ENCODE assay signal across 1 cellular context in genomic region chr4:66071911-66072310, GRCh38.
TF ChIP-seq lines count a peak whose summit lies in the region.

No MANE protein-coding gene starts in this region.

TF ChIP-seq in WTC11, 78 proteins besides CTCF, POLR2A, EP300 and RAD21 (continued from another document):
- no peak for TF ChIP-seq SOX15 (CRISPR knock-in tag; IDR thresholded peaks at IDR 0.05)
- TF ChIP-seq HMGA2 (CRISPR knock-in tag; IDR thresholded peaks at IDR 0.05): no peak
- TF ChIP-seq GRHL2 (CRISPR knock-in tag; IDR thresholded peaks at IDR 0.05; ENCODE audit: insufficient replicate concordance, severe bottlenecking): no peak
- TF ChIP-seq E2F5 (CRISPR knock-in tag; IDR thresholded peaks at IDR 0.05): no peak
- TF ChIP-seq NFE2L1 (CRISPR knock-in tag; IDR thresholded peaks at IDR 0.05): no peak
- TF ChIP-seq ZNF671 (CRISPR knock-in tag; IDR thresholded peaks at IDR 0.05): no peak
- TF ChIP-seq, protein P1, sequence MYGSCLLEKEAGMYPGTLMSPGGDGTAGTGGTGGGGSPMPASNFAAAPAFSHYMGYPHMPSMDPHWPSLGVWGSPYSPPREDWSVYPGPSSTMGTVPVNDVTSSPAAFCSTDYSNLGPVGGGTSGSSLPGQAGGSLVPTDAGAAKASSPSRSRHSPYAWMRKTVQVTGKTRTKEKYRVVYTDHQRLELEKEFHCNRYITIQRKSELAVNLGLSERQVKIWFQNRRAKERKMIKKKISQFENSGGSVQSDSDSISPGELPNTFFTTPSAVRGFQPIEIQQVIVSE (CRISPR knock-in tag; IDR thresholded peaks at IDR 0.05; ENCODE audit: borderline replicate concordance): no peak
- TF ChIP-seq NR1H2 (CRISPR knock-in tag; IDR thresholded peaks at IDR 0.05): no peak
- TF ChIP-seq, protein P2, sequence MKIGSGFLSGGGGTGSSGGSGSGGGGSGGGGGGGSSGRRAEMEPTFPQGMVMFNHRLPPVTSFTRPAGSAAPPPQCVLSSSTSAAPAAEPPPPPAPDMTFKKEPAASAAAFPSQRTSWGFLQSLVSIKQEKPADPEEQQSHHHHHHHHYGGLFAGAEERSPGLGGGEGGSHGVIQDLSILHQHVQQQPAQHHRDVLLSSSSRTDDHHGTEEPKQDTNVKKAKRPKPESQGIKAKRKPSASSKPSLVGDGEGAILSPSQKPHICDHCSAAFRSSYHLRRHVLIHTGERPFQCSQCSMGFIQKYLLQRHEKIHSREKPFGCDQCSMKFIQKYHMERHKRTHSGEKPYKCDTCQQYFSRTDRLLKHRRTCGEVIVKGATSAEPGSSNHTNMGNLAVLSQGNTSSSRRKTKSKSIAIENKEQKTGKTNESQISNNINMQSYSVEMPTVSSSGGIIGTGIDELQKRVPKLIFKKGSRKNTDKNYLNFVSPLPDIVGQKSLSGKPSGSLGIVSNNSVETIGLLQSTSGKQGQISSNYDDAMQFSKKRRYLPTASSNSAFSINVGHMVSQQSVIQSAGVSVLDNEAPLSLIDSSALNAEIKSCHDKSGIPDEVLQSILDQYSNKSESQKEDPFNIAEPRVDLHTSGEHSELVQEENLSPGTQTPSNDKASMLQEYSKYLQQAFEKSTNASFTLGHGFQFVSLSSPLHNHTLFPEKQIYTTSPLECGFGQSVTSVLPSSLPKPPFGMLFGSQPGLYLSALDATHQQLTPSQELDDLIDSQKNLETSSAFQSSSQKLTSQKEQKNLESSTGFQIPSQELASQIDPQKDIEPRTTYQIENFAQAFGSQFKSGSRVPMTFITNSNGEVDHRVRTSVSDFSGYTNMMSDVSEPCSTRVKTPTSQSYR (CRISPR knock-in tag; IDR thresholded peaks at IDR 0.05): no peak
- no peak for TF ChIP-seq ATF6 (CRISPR knock-in tag; IDR thresholded peaks at IDR 0.05)
